ENCODE assay signal across 7 cellular contexts in genomic region chr18:22983175-22983574, GRCh38. TPM values are rescaled to one million over a fixed set of nuclear protein-coding genes. Genes with fewer than 3 reads are reported as not detected.
DNase-seq lines count a peak whose midpoint lies in the region; ATAC-seq and TF ChIP-seq lines count a peak whose summit lies in the region.

No MANE protein-coding gene starts in this region.

- intact Hi-C loops in breast epithelium (cut with DNase I; ENCODE audit: low total_unique reads) = no loop called here

- H3K4me2 ChIP-seq in MM.1S (ENCODE audit: low read depth, low read length) = no peak overlapping the region
- H3K4me2 ChIP-seq in mesenchymal stem cell (ENCODE audit: low read length, poor library complexity, severe bottlenecking) = no peak overlapping the region

- no peak overlapping the region for H3K4ac ChIP-seq in mesenchymal stem cell (ENCODE audit: low read depth in 1 of 2, low read length in 2 of 2)

- no peaks in the 10 kb centered on the region for H3K79me2 ChIP-seq in MM.1S (ENCODE audit: low read length)

- H3K18ac ChIP-seq in mesenchymal stem cell (ENCODE audit: low read depth in 1 of 2, low read length in 2 of 2) = no peak overlapping the region

- H3K36me3 ChIP-seq in MM.1S (replicated peaks; ENCODE audit: insufficient read depth, low read length) = no peaks in the 10 kb centered on the region
- H3K36me3 ChIP-seq in breast epithelium = no peaks in the 10 kb centered on the region
- H3K36me3 ChIP-seq in mesenchymal stem cell (ENCODE audit: control insufficient read depth in 1 of 2, insufficient read depth in 2 of 2, low read depth in 1 of 2, low read length in 2 of 2) = peaks cover 3 to 13% of the 10 kb centered on the region in 2 experiments

- no peak overlapping the region for H3K23ac ChIP-seq in mesenchymal stem cell (ENCODE audit: low read length in 2 of 2)

- H3K27me3 ChIP-seq in MM.1S (replicated peaks; ENCODE audit: insufficient read depth, low read length) (no peaks in the 10 kb centered on the region), breast epithelium (no peaks in the 10 kb centered on the region), mesenchymal stem cell (ENCODE audit: control insufficient read depth in 1 of 2, insufficient read depth in 1 of 2, low read length in 2 of 2) (no peaks in the 10 kb centered on the region)

- 0 out of 2 replicates have a peak, but pooled peaks cover 6% of the 10 kb centered on the region for H3F3A ChIP-seq in MM.1S (ENCODE audit: insufficient read depth, low read length)

- H2AFZ ChIP-seq in MM.1S (ENCODE audit: low read length) (no peak overlapping the region), mesenchymal stem cell (ENCODE audit: low read depth, low read length) (no peak overlapping the region)

- no peaks in the 10 kb centered on the region for H3K9me3 ChIP-seq in MM.1S (replicated peaks; ENCODE audit: insufficient read depth, low read length)
- no peaks in the 10 kb centered on the region for H3K9me3 ChIP-seq in breast epithelium
- no peaks in the 10 kb centered on the region for H3K9me3 ChIP-seq in mesenchymal stem cell (ENCODE audit: control insufficient read depth, low read length)

- WGBS in mesenchymal stem cell = no CpG with 5 or more reads among the region's 3 CpGs

- TF ChIP-seq POLR2A in breast epithelium (IDR thresholded peaks at IDR 0.05) = no peak

- H3K4me1 ChIP-seq in MM.1S (ENCODE audit: low read length) (peaks cover 28% of the 10 kb centered on the region), breast epithelium (no peaks in the 10 kb centered on the region), mesenchymal stem cell (ENCODE audit: control insufficient read depth, insufficient read depth, low read depth, low read length) (peaks cover 4% of the 10 kb centered on the region)

- no peak overlapping the region for H2AK5ac ChIP-seq in mesenchymal stem cell (ENCODE audit: low read length, severe bottlenecking)

- no peak overlapping the region for H4K91ac ChIP-seq in mesenchymal stem cell (ENCODE audit: low read length)

- peaks cover 2% of the 10 kb centered on the region for H3K79me1 ChIP-seq in mesenchymal stem cell (replicated peaks; ENCODE audit: low read length, poor library complexity, severe bottlenecking)

- H2BK5ac ChIP-seq in mesenchymal stem cell (ENCODE audit: low read depth, low read length, poor library complexity, severe bottlenecking) = no peak overlapping the region

- H4K20me1 ChIP-seq in MM.1S (ENCODE audit: insufficient read depth, low read length) = no peaks in the 10 kb centered on the region

- TF ChIP-seq CTCF in MM.1S (IDR thresholded peaks at IDR 0.05; ENCODE audit: low read length) (peak; percentile 49), breast epithelium (IDR thresholded peaks at IDR 0.05) (peak; percentile 44 to 79 (median 68))

- peak; percentile 15 for DNase-seq in GM04504 (ENCODE audit: low read depth)
- DNase-seq in MM.1S = peak; percentile 36
- no peak for DNase-seq in breast epithelium (ENCODE audit: low spot score in 2 of 2)
- DNase-seq in mesenchymal stem cell = peak; percentile 53
- DNase-seq in GM19240 (ENCODE audit: insufficient read length, low spot score) = no peak
- DNase-seq in NCI-H1048 (lab: John Stamatoyannopoulos, UW) = no peak

- H3K4me3 ChIP-seq in MM.1S (ENCODE audit: low read length) = no peak overlapping the region
- no peak overlapping the region for H3K4me3 ChIP-seq in breast epithelium
- no peak overlapping the region for H3K4me3 ChIP-seq in mesenchymal stem cell (ENCODE audit: insufficient read depth in 1 of 2, low read depth in 1 of 2, low read length in 2 of 2)

- no peak for ATAC-seq in HG03521 (IDR thresholded peaks at IDR 0.05; ENCODE audit: unreplicated experiment)

- H3K9ac ChIP-seq in MM.1S (ENCODE audit: low read length) (no peak overlapping the region), mesenchymal stem cell (ENCODE audit: low read length) (peak overlapping the region; percentile 1)

- H2BK15ac ChIP-seq in mesenchymal stem cell (ENCODE audit: low read depth, poor library complexity, severe bottlenecking) = no peak overlapping the region

- H2BK12ac ChIP-seq in mesenchymal stem cell (ENCODE audit: low read length in 2 of 2) = no peak overlapping the region

- H3K27ac ChIP-seq in MM.1S (ENCODE audit: low read length) = no peak overlapping the region
- no peak overlapping the region for H3K27ac ChIP-seq in breast epithelium
- H3K27ac ChIP-seq in mesenchymal stem cell (ENCODE audit: low read length, poor library complexity, severe bottlenecking) = no peak overlapping the region

- H3K9me2 ChIP-seq in MM.1S (replicated peaks; ENCODE audit: insufficient read depth, low read length) = no peaks in the 10 kb centered on the region

- H3K14ac ChIP-seq in mesenchymal stem cell (ENCODE audit: low read length in 2 of 2) = no peak overlapping the region

- no peak overlapping the region for H2BK120ac ChIP-seq in mesenchymal stem cell (ENCODE audit: low read depth, low read length)

- H4K8ac ChIP-seq in mesenchymal stem cell (ENCODE audit: low read length) = no peak overlapping the region

RNA-seq across cellular contexts. Expression of gene RBBP8, which starts 50.0 kb away (rescaled TPM):
- total RNA-seq in breast epithelium = 100 to 1,000 TPM in 1 of 3 donors, 10 to 100 TPM in 2; 19.4 to 117 (median 76.4) TPM
- 17.1 TPM for polyA plus RNA-seq in mesenchymal stem cell (2013, experiment 1 of 2)
- polyA plus RNA-seq in mesenchymal stem cell (2013, experiment 2 of 2) = 18.7 TPM

Comparison
In these comparisons a context has a peak if more than half of its experiments do, and no peak if none do; other contexts are left out.
1. DNase-seq: peak in GM04504 (single experiment), MM.1S (single experiment) and mesenchymal stem cell (single experiment); none in breast epithelium (0 of 2), GM19240 (single experiment) and NCI-H1048 (single experiment).